11 cellular contexts compared by ENCODE assay signal in genomic region chr12:113310489-113310888, GRCh38. TPM values are rescaled to one million over a fixed set of nuclear protein-coding genes. Genes with fewer than 3 reads are reported as not detected.
A peak's percentile ranks its signal among the peaks of the same experiment; 100 is the strongest.
DNase-seq lines count a peak whose midpoint lies in the region; FAIRE-seq and TF ChIP-seq lines count a peak whose summit lies in the region.
"Had no signal": no experiment of that assay in that cellular context is flagged by ENCODE, and none has a peak within 500 bp of the region (broad histone marks: within the 10 kb centered on the region; RNA-seq: fewer than 3 reads in every experiment).

No MANE protein-coding gene starts in this region.

- FAIRE-seq in HTR-8/SVneo (lab: Jason Lieb, UNC) = no peak

- peak; percentile 17; the same call in 1 of the 2 replicates for TF ChIP-seq CTCF in AG10803 (conservative IDR thresholded peaks at IDR 0.05; ENCODE audit: low read length)

- no peak overlapping the region for H3K4me3 ChIP-seq in AG10803 (ENCODE audit: low read length)
- H3K4me3 ChIP-seq: SJCRH30 had no signal

- DNase-seq in AG10803 (ENCODE audit: low read depth) (no peak), ELR (ENCODE audit: low read depth) (peak; percentile 41), NCI-H226 (peak; percentile 29), dermis blood vessel endothelial cell (peak; percentile 34), hypothalamus (lab: John Stamatoyannopoulos, UW) (no peak), OCI-M2 (lab: John Stamatoyannopoulos, UW; ENCODE audit: unreplicated experiment) (no peak), HTR-8/SVneo (ENCODE audit: insufficient read length, low spot score) (no peak)
- DNase-seq in activated CD8-positive, alpha-beta memory T cell treated with anti-CD3 and anti-CD28 coated beads for 24 hours = no peak
- DNase-seq: foreskin fibroblast, mesenchymal stem cell had no signal

RNA-seq across cellular contexts. Expression of gene SLC8B1, which starts 24.4 kb away (rescaled TPM):
- 21.7 and 25.2 TPM in 2 replicates for total RNA-seq in dermis blood vessel endothelial cell

RNA-seq across cellular contexts. Expression of gene PLBD2, which starts 47.9 kb away (rescaled TPM):
- 31.7 and 43.9 TPM in 2 replicates for total RNA-seq in dermis blood vessel endothelial cell

Comparison
In these comparisons a context has a peak if more than half of its experiments do, and no peak if none do; other contexts are left out.
1. DNase-seq: peak in ELR (single experiment), NCI-H226 (single experiment) and dermis blood vessel endothelial cell (single experiment); none in AG10803 (single experiment), activated CD8-positive, alpha-beta memory T cell treated with anti-CD3 and anti-CD28 coated beads for 24 hours (single experiment), hypothalamus (0 of 51), OCI-M2 (single experiment) and HTR-8/SVneo (single experiment).